Comparison of ENCODE assay signal across 8 cellular contexts in genomic region chr9:79623799-79624721, GRCh38. TPM values are rescaled to one million over a fixed set of nuclear protein-coding genes. Genes with fewer than 3 reads are reported as not detected.
DNase-seq lines count a peak whose midpoint lies in the region; ATAC-seq lines count a peak whose summit lies in the region.

No MANE protein-coding gene starts in this region.

- peaks cover 0 to 6% of the 10 kb centered on the region in 2 donors for H3K36me3 Mint-ChIP-seq in activated T-cell treated with anti-CD3 and anti-CD28 coated beads, Interleukin-2, amount 50 U/mL, for 72 hours (ENCODE audit: insufficient read depth in 2 of 2)

- no peaks in the 10 kb centered on the region for H3K27me3 Mint-ChIP-seq in activated T-cell treated with anti-CD3 and anti-CD28 coated beads, Interleukin-2, amount 50 U/mL, for 72 hours (ENCODE audit: low read depth)

- H3K4me1 Mint-ChIP-seq in activated T-cell treated with anti-CD3 and anti-CD28 coated beads, Interleukin-2, amount 50 U/mL, for 72 hours (ENCODE audit: low read depth), result peaks cover 43% of the 10 kb centered on the region

- peak overlapping the region; percentile 64 to 72 for H3K4me3 Mint-ChIP-seq in activated T-cell treated with anti-CD3 and anti-CD28 coated beads, Interleukin-2, amount 50 U/mL, for 72 hours

- H3K27ac Mint-ChIP-seq in activated T-cell treated with anti-CD3 and anti-CD28 coated beads, Interleukin-2, amount 50 U/mL, for 72 hours, result peak overlapping the region; percentile 6

- ATAC-seq in activated CD4-positive, CD25-positive, alpha-beta regulatory T cell treated with anti-CD3 and anti-CD28 coated beads, Interleukin-2, amount 50 U/mL, for 24 hours, result peak; percentile 88 to 90
- ATAC-seq in HG02610 (IDR thresholded peaks at IDR 0.05; ENCODE audit: unreplicated experiment), result peak; percentile 97
- ATAC-seq in activated T-cell treated with anti-CD3 and anti-CD28 coated beads, Interleukin-2, amount 50 U/mL, for 72 hours (replicated peaks in 1 of 2), result peak; percentile 85
- peak; percentile 93 for ATAC-seq in stimulated activated naive CD8-positive, alpha-beta T cell treated with anti-CD3 and anti-CD28 coated beads, Interleukin-15, Interleukin-2, amounts not matched to agents 100 U/mL and 50 U/mL, for 24 hours

- DNase-seq in activated CD4-positive, CD25-positive, alpha-beta regulatory T cell (lab: John Stamatoyannopoulos, UW), result no peak
- DNase-seq in NAMALWA (ENCODE audit: low spot score), result peak; percentile 42
- DNase-seq in activated T-cell treated with anti-CD3 and anti-CD28 coated beads, Interleukin-2, amount 50 U/mL, for 72 hours, result peak; percentile 16
- peak; percentile 63 for DNase-seq in left kidney (ENCODE audit: low read depth, low spot score)
- DNase-seq in stimulated activated naive CD8-positive, alpha-beta T cell treated with anti-CD3 and anti-CD28 coated beads, Interleukin-15, Interleukin-2, amounts not matched to agents 100 U/mL and 50 U/mL, for 24 hours, result peak; percentile 36
- no peak for DNase-seq in activated effector memory CD4-positive, alpha-beta T cell treated with anti-CD3 and anti-CD28 coated beads, Interleukin-2, amount 50 U/mL, for 16 hours

- H3K9me3 Mint-ChIP-seq in activated T-cell treated with anti-CD3 and anti-CD28 coated beads, Interleukin-2, amount 50 U/mL, for 72 hours, result no peaks in the 10 kb centered on the region

RNA-seq across cellular contexts. Expression of gene TLE4, which starts 52.3 kb away (rescaled TPM):
- 10 to 100 TPM; 35.3 to 38.5 TPM for total RNA-seq in activated T-cell treated with anti-CD3 and anti-CD28 coated beads, Interleukin-2, amount 50 U/mL, for 72 hours

Comparison
In these comparisons a context has a peak if more than half of its experiments do, and no peak if none do; other contexts are left out.
1. DNase-seq: peak in NAMALWA (single experiment), activated T-cell treated with anti-CD3 and anti-CD28 coated beads, Interleukin-2, amount 50 U/mL, for 72 hours (2 of 2), left kidney (single experiment) and stimulated activated naive CD8-positive, alpha-beta T cell treated with anti-CD3 and anti-CD28 coated beads, Interleukin-15, Interleukin-2, amounts not matched to agents 100 U/mL and 50 U/mL, for 24 hours (single experiment); none in activated CD4-positive, CD25-positive, alpha-beta regulatory T cell (0 of 4) and activated effector memory CD4-positive, alpha-beta T cell treated with anti-CD3 and anti-CD28 coated beads, Interleukin-2, amount 50 U/mL, for 16 hours (single experiment).
2. Peak in every context shown above with its lines, with median percentiles within 50 percentile points of each other: ATAC-seq.